In the genomic region with DNA sequence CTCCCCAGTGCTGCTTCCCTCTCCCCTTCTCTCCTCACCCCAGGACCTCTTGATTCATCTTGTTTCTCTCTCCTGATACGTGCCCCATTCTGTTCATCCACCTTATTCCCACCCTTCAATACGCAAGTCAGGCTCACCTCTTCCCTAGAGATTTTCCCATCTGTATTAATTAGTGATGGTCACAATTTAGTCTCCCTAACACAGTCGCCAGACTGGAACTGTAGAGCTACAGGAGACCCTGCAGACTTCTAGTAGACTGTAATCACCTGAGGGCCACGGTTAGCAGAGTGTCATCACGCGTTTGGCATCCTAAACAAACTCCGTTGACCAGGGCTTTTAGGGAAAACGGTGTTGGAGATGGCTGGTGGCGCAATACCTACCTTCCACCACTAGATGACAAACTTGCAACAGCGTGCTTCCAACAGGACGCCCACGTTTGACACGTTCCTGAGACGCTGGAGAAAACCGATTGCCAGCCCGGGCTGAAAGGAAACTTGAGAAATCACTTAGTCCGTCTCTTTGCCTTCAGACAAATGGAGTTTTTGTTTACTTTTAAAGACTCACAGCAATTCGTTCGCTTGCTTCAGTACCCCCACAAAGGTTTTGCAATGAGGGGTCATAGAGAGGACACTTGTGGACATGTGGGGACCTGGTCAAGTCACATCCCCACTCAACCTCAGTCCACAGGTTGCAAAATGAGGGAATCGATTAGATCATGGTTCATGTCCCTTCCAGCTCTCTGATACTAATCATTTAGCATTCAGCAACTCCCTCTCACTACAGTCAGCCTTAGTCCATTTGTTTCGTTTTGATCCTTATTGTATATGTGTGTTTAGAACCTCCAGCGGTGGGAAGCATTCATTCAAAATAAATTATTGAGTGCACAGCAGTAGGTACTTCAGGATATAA, we compare ENCODE assay signal across 8 cellular contexts. TPM values are rescaled to one million over a fixed set of nuclear protein-coding genes. Genes with fewer than 3 reads are reported as not detected.
DNase-seq lines count a peak whose midpoint lies in the region; ATAC-seq, FAIRE-seq and TF ChIP-seq lines count a peak whose summit lies in the region.

No MANE protein-coding gene starts in this region.

- H3K9me3 ChIP-seq in BLaER1 treated with 17β-estradiol and CSF1 and Interleukin-3, amounts not matched to agents 10 nM and 100 nM (replicated peaks in 1 of 11) = peaks cover 0 to 5% (median 3%) of the 10 kb centered on the region in 11 experiments; a peak in 14 of 22 replicates
- no peaks in the 10 kb centered on the region for H3K9me3 ChIP-seq in pancreas
- H3K9me3 ChIP-seq in tibial artery = no peaks in the 10 kb centered on the region

- peak overlapping the region in 4 of 11 experiments; percentile 24 to 45 (median 34); a peak in 6 of 22 replicates for H3K27ac ChIP-seq in BLaER1 treated with 17β-estradiol and CSF1 and Interleukin-3, amounts not matched to agents 10 nM and 100 nM
- no peak overlapping the region for H3K27ac ChIP-seq in pancreas
- H3K27ac ChIP-seq in tibial artery = peak overlapping the region; percentile 80 to 93

- ATAC-seq in GM21619 (IDR thresholded peaks at IDR 0.05; ENCODE audit: unreplicated experiment) (peak; percentile 64), pancreas (peak; percentile 89 to 97 (median 94))
- ATAC-seq in activated naive CD4-positive, alpha-beta T cell treated with anti-CD3 and anti-CD28 coated beads, Interleukin-2, amount 50 U/mL, for 72 hours = peak; percentile 92

- peak; percentile 74 for DNase-seq in NCI-H1105 treated with DMSO at 0.1 percent for 48 hours (lab: John Stamatoyannopoulos, UW)
- DNase-seq in SKM-1 (lab: John Stamatoyannopoulos, UW; ENCODE audit: unreplicated experiment) = peak; percentile 91
- DNase-seq in activated naive CD4-positive, alpha-beta T cell treated with anti-CD3 and anti-CD28 coated beads, Interleukin-2, amount 50 U/mL, for 72 hours (ENCODE audit: low spot score in 2 of 2) = peak; percentile 70 to 72
- peak; percentile 93 for DNase-seq in glomerular visceral epithelial cell (ENCODE audit: extremely low spot score)
- peak; percentile 68 to 84 (median 74) for DNase-seq in pancreas
- peak; percentile 90 to 93 for DNase-seq in tibial artery

- no peaks in the 10 kb centered on the region for H3K36me3 Mint-ChIP-seq in activated naive CD4-positive, alpha-beta T cell treated with anti-CD3 and anti-CD28 coated beads, Interleukin-2, amount 50 U/mL, for 72 hours

- H3K9ac ChIP-seq in BLaER1 treated with 17β-estradiol and CSF1 and Interleukin-3, amounts not matched to agents 10 nM and 100 nM = peak overlapping the region in 6 of 11 experiments; percentile 24 to 66 (median 53); a peak in 10 of 22 replicates

- FAIRE-seq in pancreas (lab: Jason Lieb, UNC) = no peak

- H4K20me1 ChIP-seq in BLaER1 treated with 17β-estradiol and CSF1 and Interleukin-3, amounts not matched to agents 10 nM and 100 nM = no peaks in the 10 kb centered on the region

- no peaks in the 10 kb centered on the region for H3K9me3 Mint-ChIP-seq in activated naive CD4-positive, alpha-beta T cell treated with anti-CD3 and anti-CD28 coated beads, Interleukin-2, amount 50 U/mL, for 72 hours

- H3K36me3 ChIP-seq in BLaER1 treated with 17β-estradiol and CSF1 and Interleukin-3, amounts not matched to agents 10 nM and 100 nM = no peaks in the 10 kb centered on the region
- H3K36me3 ChIP-seq in pancreas (no peaks in the 10 kb centered on the region), tibial artery (no peaks in the 10 kb centered on the region)

- TF ChIP-seq CTCF in pancreas (IDR thresholded peaks at IDR 0.05) (peak; percentile 78 to 97 (median 91)), tibial artery (IDR thresholded peaks at IDR 0.05) (peak; percentile 98 to 99)

- H3K4me1 ChIP-seq in BLaER1 treated with 17β-estradiol and CSF1 and Interleukin-3, amounts not matched to agents 10 nM and 100 nM = peaks cover 30 to 43% (median 36%) of the 10 kb centered on the region in 10 experiments
- H3K4me1 ChIP-seq in pancreas (peaks cover 0 to 19% (median 8%) of the 10 kb centered on the region in 3 donors), tibial artery (peaks cover 0 to 36% (median 24%) of the 10 kb centered on the region in 4 donors)

- intact Hi-C loops in pancreas (cut with DNase I) (loop anchor here (2.0 to 10.0 kb wide), 3 partner anchors 65 to 87 kb away; no protein-coding TSS in a partner anchor), tibial artery (cut with DNase I; ENCODE audit: low total_unique reads) (loop anchor here (2.0 kb wide), 1 partner anchor 87 kb away; no protein-coding TSS in a partner anchor)

- H3K4me2 ChIP-seq in BLaER1 treated with 17β-estradiol and CSF1 and Interleukin-3, amounts not matched to agents 10 nM and 100 nM = peak overlapping the region; percentile 83 to 98 (median 87)

- 7 to 10% methylated on average over 22 of the region's 22 CpGs for WGBS in pancreas, 2 donors

- peaks cover 0 to 15% (median 0%) of the 10 kb centered on the region in 11 experiments; a peak in 8 of 22 replicates for H3K27me3 ChIP-seq in BLaER1 treated with 17β-estradiol and CSF1 and Interleukin-3, amounts not matched to agents 10 nM and 100 nM
- no peaks in the 10 kb centered on the region for H3K27me3 ChIP-seq in pancreas
- no peaks in the 10 kb centered on the region for H3K27me3 ChIP-seq in tibial artery

- H3K4me3 ChIP-seq in BLaER1 treated with 17β-estradiol and CSF1 and Interleukin-3, amounts not matched to agents 10 nM and 100 nM = peak overlapping the region in 5 of 10 experiments; percentile 13 to 43 (median 24); a peak in 6 of 20 replicates
- peak overlapping the region in 1 of 4 donors; percentile 33 for H3K4me3 ChIP-seq in pancreas
- H3K4me3 ChIP-seq in tibial artery = peak overlapping the region; percentile 17 to 37

- H3K27ac Mint-ChIP-seq in activated naive CD4-positive, alpha-beta T cell treated with anti-CD3 and anti-CD28 coated beads, Interleukin-2, amount 50 U/mL, for 72 hours = peak overlapping the region in 1 of 2 donors; percentile 40

RNA-seq across cellular contexts. Expression of gene MYL4, which starts 20.6 kb away (rescaled TPM):
- total RNA-seq in activated naive CD4-positive, alpha-beta T cell treated with anti-CD3 and anti-CD28 coated beads, Interleukin-2, amount 50 U/mL, for 72 hours = not detected
- under 1 TPM in 2 of 6 donors, not detected in 4; 0.28 TPM for total RNA-seq in pancreas
- under 1 TPM; 0.23 to 0.53 TPM for polyA plus RNA-seq in pancreas

RNA-seq across cellular contexts. Expression of gene ITGB3, which starts 23.8 kb away (rescaled TPM):
- total RNA-seq in activated naive CD4-positive, alpha-beta T cell treated with anti-CD3 and anti-CD28 coated beads, Interleukin-2, amount 50 U/mL, for 72 hours = under 1 TPM in 1 of 2 donors, not detected in 1; 0.10 TPM
- total RNA-seq in pancreas = 1 to 10 TPM in 2 of 6 donors, under 1 TPM in 4; 0.28 to 2.3 (median 0.77) TPM
- under 1 TPM; 0.09 to 0.72 TPM for polyA plus RNA-seq in pancreas

RNA-seq across cellular contexts. Expression of gene CDC27, which starts 40.7 kb away (rescaled TPM):
- 100 to 1,000 TPM; 134 to 146 TPM for total RNA-seq in activated naive CD4-positive, alpha-beta T cell treated with anti-CD3 and anti-CD28 coated beads, Interleukin-2, amount 50 U/mL, for 72 hours
- 10 to 100 TPM; 24.2 to 42.7 (median 26.7) TPM for total RNA-seq in pancreas
- 10 to 100 TPM in 1 of 2 donors, 1 to 10 TPM in 1; 6.5 to 16.4 TPM for polyA plus RNA-seq in pancreas

Comparison
In these comparisons a context has a peak if more than half of its experiments do, and no peak if none do; other contexts are left out.
1. H3K27ac ChIP-seq: peak in tibial artery (2 of 2); none in pancreas (0 of 4).
2. Peak in every context shown above with its lines, with median percentiles within 50 percentile points of each other: ATAC-seq and DNase-seq.